Comparison of ENCODE assay signal across 14 cellular contexts in the genomic region with DNA sequence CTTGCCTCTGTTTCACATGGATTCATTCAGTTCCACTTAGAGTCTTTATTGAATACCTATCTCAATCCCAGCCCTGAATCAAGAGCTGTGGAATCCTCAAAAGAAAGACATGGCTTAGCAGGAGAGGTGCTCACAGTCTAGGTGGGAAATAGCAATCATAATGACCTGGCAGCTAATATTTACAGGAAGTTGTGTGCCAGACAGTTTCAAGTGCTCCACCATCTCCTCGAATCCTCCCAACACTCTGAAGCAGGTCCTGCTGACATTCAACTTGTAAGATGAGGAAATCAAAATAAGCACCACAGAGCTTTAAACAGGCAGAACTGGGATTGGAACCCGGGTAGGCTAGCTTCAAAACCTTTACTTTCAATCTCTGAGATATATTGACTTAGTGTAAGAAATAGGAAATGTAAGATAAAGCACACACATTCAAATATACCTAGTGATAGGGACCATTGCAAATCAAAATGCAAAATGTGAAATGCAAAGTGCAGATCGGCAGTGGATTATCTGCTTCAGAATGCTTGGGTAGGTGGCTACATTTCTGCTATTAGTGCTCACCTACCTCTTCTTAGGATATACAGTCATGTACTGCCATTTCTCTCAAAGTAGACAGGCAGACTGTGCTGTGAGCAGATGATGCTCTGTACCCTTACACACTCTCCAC.
A peak's percentile ranks its signal among the peaks of the same experiment; 100 is the strongest.
DNase-seq lines count a peak whose midpoint lies in the region; ATAC-seq, FAIRE-seq and TF ChIP-seq lines count a peak whose summit lies in the region.
"Had no signal": no experiment of that assay in that cellular context is flagged by ENCODE, and none has a peak within 500 bp of the region (broad histone marks: within the 10 kb centered on the region; RNA-seq: fewer than 3 reads in every experiment).

No MANE protein-coding gene starts in this region.

- no peak for DNase-seq in natural killer cell
- DNase-seq in natural killer cell treated with Interleukin-12 subunit alpha and Interleukin-12 subunit beta and Interleukin-15 and Interleukin-18, amount 100 ng/mL, for 72 hours (ENCODE audit: low spot score), result no peak
- no peak for DNase-seq in stimulated activated naive B cell treated with anti-CD40 and anti-IgM and Interleukin-4, amounts not matched to agents 10 μg/mL and 1 μg/mL and 100 μg/mL, for 72 hours
- no peak for DNase-seq in kidney
- DNase-seq in D341Med (ENCODE audit: low spot score), result no peak
- DNase-seq: activated gamma-delta T cell, DMS79 treated with DMSO at 0.1 percent for 48 hours, midbrain, NCI-H1105 treated with DMSO at 0.1 percent for 48 hours had no signal

- H3K36me3 Mint-ChIP-seq in natural killer cell, result peaks cover 18% of the 10 kb centered on the region
- peaks cover 13% of the 10 kb centered on the region for H3K36me3 Mint-ChIP-seq in natural killer cell treated with Interleukin-12 subunit alpha and Interleukin-12 subunit beta and Interleukin-15 and Interleukin-18, amount 100 ng/mL, for 72 hours
- peaks cover 22 to 23% of the 10 kb centered on the region in 2 donors for H3K36me3 Mint-ChIP-seq in stimulated activated naive B cell treated with anti-CD40 and anti-IgM and Interleukin-4, amounts not matched to agents 10 μg/mL and 1 μg/mL and 100 μg/mL, for 72 hours

- H3K4me3 Mint-ChIP-seq in natural killer cell, result no peak overlapping the region
- H3K4me3 Mint-ChIP-seq in natural killer cell treated with Interleukin-12 subunit alpha and Interleukin-12 subunit beta and Interleukin-15 and Interleukin-18, amount 100 ng/mL, for 72 hours, result no peak overlapping the region
- H3K4me3 Mint-ChIP-seq in stimulated activated naive B cell treated with anti-CD40 and anti-IgM and Interleukin-4, amounts not matched to agents 10 μg/mL and 1 μg/mL and 100 μg/mL, for 72 hours, result no peak overlapping the region

- TF ChIP-seq CTCF in natural killer cell (IDR thresholded peaks at IDR 0.05), result no peak
- no peak for TF ChIP-seq CTCF in kidney (IDR thresholded peaks at IDR 0.05; ENCODE audit: borderline replicate concordance, extremely low read depth, insufficient read depth)

- H3K36me3 ChIP-seq in kidney (ENCODE audit: control insufficient read depth in 1 of 2, insufficient read depth in 2 of 2, low read length in 2 of 2), result no peaks in the 10 kb centered on the region
- H3K36me3 ChIP-seq: cardiac muscle cell had no signal

- FAIRE-seq in kidney (lab: Jason Lieb, UNC), result no peak
- FAIRE-seq: A204.1 had no signal

- no peak overlapping the region for H3K27ac ChIP-seq in kidney (ENCODE audit: low read depth in 2 of 2, low read length in 2 of 2)
- H3K27ac ChIP-seq: cardiac muscle cell had no signal

- ATAC-seq in natural killer cell (no peak), HG02610 (IDR thresholded peaks at IDR 0.05; ENCODE audit: unreplicated experiment) (peak; percentile 30), HG03432 (IDR thresholded peaks at IDR 0.05; ENCODE audit: unreplicated experiment) (peak; percentile 31), HG03097 (IDR thresholded peaks at IDR 0.05; ENCODE audit: low FRiP score, unreplicated experiment) (no peak)
- no peak for ATAC-seq in natural killer cell treated with Interleukin-12 subunit alpha and Interleukin-12 subunit beta and Interleukin-15 and Interleukin-18, amount 100 ng/mL, for 72 hours
- peak; percentile 13 to 16 for ATAC-seq in stimulated activated naive B cell treated with anti-CD40 and anti-IgM and Interleukin-4, amounts not matched to agents 10 μg/mL and 1 μg/mL and 100 μg/mL, for 72 hours (replicated peaks)

- H3K4me1 Mint-ChIP-seq in natural killer cell, result peaks cover 22 to 41% of the 10 kb centered on the region in 2 donors
- H3K4me1 Mint-ChIP-seq in natural killer cell treated with Interleukin-12 subunit alpha and Interleukin-12 subunit beta and Interleukin-15 and Interleukin-18, amount 100 ng/mL, for 72 hours (ENCODE audit: low read depth in 2 of 2), result peaks cover 7 to 13% of the 10 kb centered on the region in 2 donors
- peaks cover 39 to 58% of the 10 kb centered on the region in 2 donors for H3K4me1 Mint-ChIP-seq in stimulated activated naive B cell treated with anti-CD40 and anti-IgM and Interleukin-4, amounts not matched to agents 10 μg/mL and 1 μg/mL and 100 μg/mL, for 72 hours

- no peaks in the 10 kb centered on the region for H3K4me1 ChIP-seq in kidney (ENCODE audit: control insufficient read depth in 1 of 2, insufficient read depth in 1 of 2, low read depth in 1 of 2, low read length in 2 of 2)

- no peak overlapping the region for H3K4me3 ChIP-seq in kidney (ENCODE audit: low read length in 2 of 2)
- H3K4me3 ChIP-seq: cardiac muscle cell had no signal

- intact Hi-C loops in natural killer cell (cut with micrococcal nuclease) (no loop called here), kidney (cut with DNase I) (no loop called here)

- H3K9me3 ChIP-seq in kidney (ENCODE audit: control insufficient read depth in 1 of 2, low read length in 2 of 2), result peaks cover 3 to 13% of the 10 kb centered on the region in 2 donors

- peaks cover 7 to 10% of the 10 kb centered on the region in 2 donors for H3K9me3 Mint-ChIP-seq in natural killer cell
- H3K9me3 Mint-ChIP-seq in natural killer cell treated with Interleukin-12 subunit alpha and Interleukin-12 subunit beta and Interleukin-15 and Interleukin-18, amount 100 ng/mL, for 72 hours, result peaks cover 11% of the 10 kb centered on the region
- H3K9me3 Mint-ChIP-seq in stimulated activated naive B cell treated with anti-CD40 and anti-IgM and Interleukin-4, amounts not matched to agents 10 μg/mL and 1 μg/mL and 100 μg/mL, for 72 hours, result peaks cover 16 to 17% of the 10 kb centered on the region in 2 donors

- H3K27ac Mint-ChIP-seq in natural killer cell, result peak overlapping the region; percentile 1 to 5
- no peak overlapping the region for H3K27ac Mint-ChIP-seq in natural killer cell treated with Interleukin-12 subunit alpha and Interleukin-12 subunit beta and Interleukin-15 and Interleukin-18, amount 100 ng/mL, for 72 hours
- H3K27ac Mint-ChIP-seq in stimulated activated naive B cell treated with anti-CD40 and anti-IgM and Interleukin-4, amounts not matched to agents 10 μg/mL and 1 μg/mL and 100 μg/mL, for 72 hours, result peak overlapping the region; percentile 89

- no peaks in the 10 kb centered on the region for H3K27me3 Mint-ChIP-seq in natural killer cell (ENCODE audit: low read depth in 2 of 2)
- H3K27me3 Mint-ChIP-seq in natural killer cell treated with Interleukin-12 subunit alpha and Interleukin-12 subunit beta and Interleukin-15 and Interleukin-18, amount 100 ng/mL, for 72 hours, result no peaks in the 10 kb centered on the region
- H3K27me3 Mint-ChIP-seq in stimulated activated naive B cell treated with anti-CD40 and anti-IgM and Interleukin-4, amounts not matched to agents 10 μg/mL and 1 μg/mL and 100 μg/mL, for 72 hours, result no peaks in the 10 kb centered on the region

- no peak overlapping the region for H3K9ac ChIP-seq in kidney (ENCODE audit: low read length in 2 of 2)

Comparison
In these comparisons a context has a peak if more than half of its experiments do, and no peak if none do; other contexts are left out.
1. H3K27ac Mint-ChIP-seq: peak in natural killer cell (2 of 2) and stimulated activated naive B cell treated with anti-CD40 and anti-IgM and Interleukin-4, amounts not matched to agents 10 μg/mL and 1 μg/mL and 100 μg/mL, for 72 hours (single experiment); none in natural killer cell treated with Interleukin-12 subunit alpha and Interleukin-12 subunit beta and Interleukin-15 and Interleukin-18, amount 100 ng/mL, for 72 hours (0 of 2).
2. ATAC-seq: peak in HG02610 (single experiment), HG03432 (single experiment) and stimulated activated naive B cell treated with anti-CD40 and anti-IgM and Interleukin-4, amounts not matched to agents 10 μg/mL and 1 μg/mL and 100 μg/mL, for 72 hours (2 of 2); none in natural killer cell (0 of 3), natural killer cell treated with Interleukin-12 subunit alpha and Interleukin-12 subunit beta and Interleukin-15 and Interleukin-18, amount 100 ng/mL, for 72 hours (0 of 2) and HG03097 (single experiment).